ENCODE assay signal across 8 cellular contexts in genomic region chr4:14177987-14178386, GRCh38.
DNase-seq lines count a peak whose midpoint lies in the region; ATAC-seq and TF ChIP-seq lines count a peak whose summit lies in the region.

No MANE protein-coding gene starts in this region.

- H3K4me1 ChIP-seq in mucosa of descending colon (ENCODE audit: low read depth): no peaks in the 10 kb centered on the region

- no peaks in the 10 kb centered on the region for H3K9me3 ChIP-seq in mucosa of descending colon

- H3K36me3 ChIP-seq in mucosa of descending colon (ENCODE audit: low read depth): no peaks in the 10 kb centered on the region

- no peak for TF ChIP-seq CTCF in mucosa of descending colon (IDR thresholded peaks at IDR 0.05)

- intact Hi-C loops in mucosa of descending colon (cut with DNase I, micrococcal nuclease): no loop called here

- ATAC-seq in GM18861 (IDR thresholded peaks at IDR 0.05; ENCODE audit: unreplicated experiment) (peak; percentile 92), GM21529 (IDR thresholded peaks at IDR 0.05; ENCODE audit: unreplicated experiment) (peak; percentile 86), HG03469 (IDR thresholded peaks at IDR 0.05; ENCODE audit: unreplicated experiment) (peak; percentile 92), mucosa of descending colon (peak; percentile 59)

- DNase-seq in mucosa of descending colon: no peak
- no peak for DNase-seq in AML-193 (lab: John Stamatoyannopoulos, UW)
- DNase-seq in pons (ENCODE audit: low spot score): no peak
- DNase-seq in NCI-H2081 (lab: John Stamatoyannopoulos, UW): no peak
- DNase-seq in SK-N-DZ (ENCODE audit: low spot score): no peak

- H3K4me3 ChIP-seq in mucosa of descending colon: no peak overlapping the region
